Comparison of ENCODE assay signal across 29 cellular contexts in genomic region chr12:129765719-129766118, GRCh38.
"Had no signal": no experiment of that assay in that cellular context is flagged by ENCODE, and none has a peak within 500 bp of the region (broad histone marks: within the 10 kb centered on the region; RNA-seq: fewer than 3 reads in every experiment).

No MANE protein-coding gene starts in this region.

- H3K27ac Mint-ChIP-seq: natural killer cell; nephron; neural progenitor cell; progenitor cell of endocrine pancreas; stimulated activated effector memory CD8-positive, alpha-beta T cell treated with anti-CD3 and anti-CD28 coated beads, Interleukin-12 subunit alpha, Interleukin-12 subunit beta, amount 100 ng/mL, for 72 hours; stimulated activated naive B cell treated with anti-CD40 and anti-IgM and Interleukin-4, amounts not matched to agents 10 μg/mL and 1 μg/mL and 100 μg/mL, for 72 hours; stimulated activated naive CD8-positive, alpha-beta T cell treated with anti-CD3 and anti-CD28 coated beads, Interleukin-15, Interleukin-2, amounts not matched to agents 100 ng/mL and 50 ng/mL, for 24 hours had no signal

- H3K27me3 ChIP-seq: neural progenitor cell, ovary, stomach, thyroid gland, tibial nerve, upper lobe of left lung, vagina had no signal

- H3K4me1 Mint-ChIP-seq: natural killer cell; nephron; neural progenitor cell; stimulated activated effector memory CD8-positive, alpha-beta T cell treated with anti-CD3 and anti-CD28 coated beads, Interleukin-12 subunit alpha, Interleukin-12 subunit beta, amount 100 ng/mL, for 72 hours; stimulated activated naive B cell treated with anti-CD40 and anti-IgM and Interleukin-4, amounts not matched to agents 10 μg/mL and 1 μg/mL and 100 μg/mL, for 72 hours had no signal

- FAIRE-seq: urothelium cell line had no signal

- H3K79me2 ChIP-seq: parathyroid adenoma had no signal

- H3K36me3 Mint-ChIP-seq: natural killer cell; stimulated activated effector memory CD8-positive, alpha-beta T cell treated with anti-CD3 and anti-CD28 coated beads, Interleukin-12 subunit alpha, Interleukin-12 subunit beta, amount 100 ng/mL, for 72 hours had no signal

- H2AFZ ChIP-seq: neural progenitor cell, parathyroid adenoma had no signal

- H3K27me3 Mint-ChIP-seq: stimulated activated naive B cell treated with anti-CD40 and anti-IgM and Interleukin-4, amounts not matched to agents 10 μg/mL and 1 μg/mL and 100 μg/mL, for 72 hours; stimulated activated naive CD8-positive, alpha-beta T cell treated with anti-CD3 and anti-CD28 coated beads, Interleukin-15, Interleukin-2, amounts not matched to agents 100 ng/mL and 50 ng/mL, for 24 hours had no signal

- H3K4me3 Mint-ChIP-seq: natural killer cell; nephron; neural progenitor cell; stimulated activated effector memory CD8-positive, alpha-beta T cell treated with anti-CD3 and anti-CD28 coated beads, Interleukin-12 subunit alpha, Interleukin-12 subunit beta, amount 100 ng/mL, for 72 hours; stimulated activated naive B cell treated with anti-CD40 and anti-IgM and Interleukin-4, amounts not matched to agents 10 μg/mL and 1 μg/mL and 100 μg/mL, for 72 hours; stimulated activated naive CD8-positive, alpha-beta T cell treated with anti-CD3 and anti-CD28 coated beads, Interleukin-15, Interleukin-2, amounts not matched to agents 100 ng/mL and 50 ng/mL, for 24 hours had no signal

- H3K4me3 ChIP-seq: neural progenitor cell, ovary, psoas muscle, skin epidermis, smooth muscle cell, spleen, stomach, thoracic aorta, thyroid gland, tibial nerve, upper lobe of left lung, vagina had no signal

- H3K4me2 ChIP-seq: neural progenitor cell, smooth muscle cell had no signal

- H3K9me3 ChIP-seq: psoas muscle, thyroid gland, vagina had no signal

- DNase-seq: natural killer cell; occipital lobe; ovary; posterior cingulate gyrus; psoas muscle; right cardiac atrium; spleen; stimulated activated CD4-positive, alpha-beta T cell treated with anti-CD3 and anti-CD28 coated beads, Interleukin-12 subunit alpha, Interleukin-12 subunit beta, amount 100 ng/mL, for 4 hours; stimulated activated CD4-positive, alpha-beta T cell treated with anti-CD3 and anti-CD28 coated beads, Interleukin-1b, Interleukin-23, amount 100 ng/mL, for 48 hours; stimulated activated CD4-positive, alpha-beta T cell treated with anti-CD3 and anti-CD28 coated beads, Interleukin-4, amount 100 ng/mL, for 1 hour; stimulated activated naive B cell treated with anti-CD40 and anti-IgM and Interleukin-4, amounts not matched to agents 10 μg/mL and 1 μg/mL and 100 μg/mL, for 72 hours; stimulated activated naive CD4-positive, alpha-beta T cell treated with Interleukin-2 at 50 U/mL for 16 hours; stomach; thyroid gland; trophoblast cell; upper lobe of left lung had no signal

- H3K9ac ChIP-seq: neural progenitor cell, parathyroid adenoma had no signal

- H3K27ac ChIP-seq: neural progenitor cell, ovary, parathyroid adenoma, psoas muscle, skin epidermis, spleen, stomach, thoracic aorta, thyroid gland, tibial nerve, upper lobe of left lung, vagina had no signal

- H3K4me1 ChIP-seq: neural progenitor cell, parathyroid adenoma, psoas muscle, spleen, stomach, thyroid gland, tibial nerve, upper lobe of left lung, vagina had no signal

- ATAC-seq: natural killer cell; psoas muscle; right cardiac atrium; sciatic nerve; stimulated activated effector memory CD8-positive, alpha-beta T cell treated with anti-CD3 and anti-CD28 coated beads, Interleukin-12 subunit alpha, Interleukin-12 subunit beta, amount 100 ng/mL, for 72 hours; stimulated activated naive B cell treated with anti-CD40 and anti-IgM and Interleukin-4, amounts not matched to agents 10 μg/mL and 1 μg/mL and 100 μg/mL, for 72 hours had no signal

- H3K36me3 ChIP-seq: neural progenitor cell, ovary, spleen, stomach, thoracic aorta, thyroid gland, tibial nerve, upper lobe of left lung, vagina had no signal
